ENCODE assay signal across 22 cellular contexts in genomic region chr5:147050172-147050571, GRCh38.
"Had no signal": no experiment of that assay in that cellular context is flagged by ENCODE, and none has a peak within 500 bp of the region (broad histone marks: within the 10 kb centered on the region; RNA-seq: fewer than 3 reads in every experiment).

No MANE protein-coding gene starts in this region.

- H3K4me3 Mint-ChIP-seq: dendritic cell treated with granulocyte-macrophage colony-stimulating factor and Interleukin-4, amounts not matched to agents 40 ng/mL and 50 ng/mL, for 4 days; effector memory CD8-positive, alpha-beta T cell had no signal

- H3K27me3 ChIP-seq: colonic mucosa, dorsolateral prefrontal cortex, foreskin keratinocyte, gastroesophageal sphincter had no signal

- H3K9me3 ChIP-seq: colonic mucosa, esophagus muscularis mucosa, esophagus squamous epithelium, gastrocnemius medialis, gastroesophageal sphincter, heart left ventricle had no signal

- H3K36me3 ChIP-seq: colonic mucosa, esophagus muscularis mucosa, esophagus squamous epithelium, gastrocnemius medialis, gastroesophageal sphincter, heart left ventricle had no signal

- DNase-seq: colonic mucosa; cortex of kidney; dermis blood vessel endothelial cell; dorsolateral prefrontal cortex; effector CD4-positive, alpha-beta T cell; effector CD8-positive, alpha-beta T cell; effector memory CD4-positive, alpha-beta T cell; effector memory CD8-positive, alpha-beta T cell; erythroblast; esophagus squamous epithelium; foreskin fibroblast; foreskin keratinocyte; foreskin melanocyte; gastrocnemius medialis; glutamatergic neuron; heart left ventricle had no signal

- H3K27ac Mint-ChIP-seq: dendritic cell treated with granulocyte-macrophage colony-stimulating factor and Interleukin-4, amounts not matched to agents 40 ng/mL and 50 ng/mL, for 4 days; effector memory CD8-positive, alpha-beta T cell had no signal

- ATAC-seq: effector memory CD8-positive, alpha-beta T cell; esophagus mucosa; foreskin keratinocyte; gastrocnemius medialis; gastroesophageal sphincter; heart left ventricle had no signal

- H3K27me3 Mint-ChIP-seq: dendritic cell treated with granulocyte-macrophage colony-stimulating factor and Interleukin-4, amounts not matched to agents 40 ng/mL and 50 ng/mL, for 4 days had no signal

- H3K27ac ChIP-seq: colonic mucosa, coronary artery, epithelial cell of prostate, esophagus muscularis mucosa, esophagus squamous epithelium, foreskin keratinocyte, gastrocnemius medialis, gastroesophageal sphincter, heart left ventricle had no signal

- H3K4me3 ChIP-seq: colonic mucosa, coronary artery, dorsolateral prefrontal cortex, esophagus muscularis mucosa, esophagus squamous epithelium, gastrocnemius medialis, gastroesophageal sphincter, heart left ventricle had no signal

- H3K4me1 ChIP-seq: colonic mucosa, esophagus muscularis mucosa, esophagus squamous epithelium, foreskin keratinocyte, gastrocnemius medialis, gastroesophageal sphincter, heart left ventricle had no signal

- H3K9me3 Mint-ChIP-seq: dendritic cell treated with granulocyte-macrophage colony-stimulating factor and Interleukin-4, amounts not matched to agents 40 ng/mL and 50 ng/mL, for 4 days; effector memory CD8-positive, alpha-beta T cell had no signal
